Comparison of ENCODE assay signal across 8 cellular contexts in the genomic region with DNA sequence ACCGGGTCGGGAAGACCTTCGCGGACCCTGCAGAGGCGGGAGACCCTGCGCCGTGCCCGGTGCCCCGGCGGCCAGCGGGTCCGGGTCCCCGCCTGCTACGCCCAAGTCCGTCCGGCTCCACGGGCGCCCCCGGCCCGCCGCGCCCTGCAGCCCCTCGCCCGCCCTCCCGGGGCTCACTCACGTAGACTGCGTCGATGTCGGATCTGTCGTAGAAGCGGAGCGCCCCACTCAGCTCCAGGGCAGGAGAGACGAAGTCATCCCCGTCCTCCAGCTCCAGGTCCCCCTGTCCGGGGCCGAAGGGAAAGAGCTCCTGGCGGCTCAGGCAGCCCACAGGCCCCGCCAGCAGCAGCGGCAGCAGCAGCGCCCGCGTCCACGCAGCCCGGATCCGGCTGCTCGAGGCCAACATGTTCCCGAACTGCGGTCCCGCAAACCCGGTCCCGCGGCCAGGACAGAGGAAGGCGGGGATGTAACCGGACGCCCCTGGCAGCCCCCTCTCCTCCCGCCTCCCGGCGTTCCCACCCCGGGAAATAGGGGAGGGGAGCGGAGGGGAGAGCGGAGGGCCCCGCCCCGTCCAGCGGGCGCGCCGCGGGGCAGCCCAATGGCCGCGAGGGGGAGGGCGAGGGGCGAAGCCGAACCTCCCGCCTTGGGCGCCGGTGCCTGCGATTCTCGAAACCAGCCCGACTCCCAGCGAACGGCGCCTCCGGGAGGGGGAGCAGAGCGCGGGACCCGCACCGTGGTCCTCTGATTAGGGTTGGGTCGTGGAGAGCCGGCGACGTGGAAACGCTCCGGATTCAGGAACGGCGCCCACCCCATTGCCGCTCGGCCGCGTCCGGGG. TPM values are rescaled to one million over a fixed set of nuclear protein-coding genes. Genes with fewer than 3 reads are reported as not detected.
DNase-seq lines count a peak whose midpoint lies in the region; ATAC-seq and TF ChIP-seq lines count a peak whose summit lies in the region.

A gene with protein sequence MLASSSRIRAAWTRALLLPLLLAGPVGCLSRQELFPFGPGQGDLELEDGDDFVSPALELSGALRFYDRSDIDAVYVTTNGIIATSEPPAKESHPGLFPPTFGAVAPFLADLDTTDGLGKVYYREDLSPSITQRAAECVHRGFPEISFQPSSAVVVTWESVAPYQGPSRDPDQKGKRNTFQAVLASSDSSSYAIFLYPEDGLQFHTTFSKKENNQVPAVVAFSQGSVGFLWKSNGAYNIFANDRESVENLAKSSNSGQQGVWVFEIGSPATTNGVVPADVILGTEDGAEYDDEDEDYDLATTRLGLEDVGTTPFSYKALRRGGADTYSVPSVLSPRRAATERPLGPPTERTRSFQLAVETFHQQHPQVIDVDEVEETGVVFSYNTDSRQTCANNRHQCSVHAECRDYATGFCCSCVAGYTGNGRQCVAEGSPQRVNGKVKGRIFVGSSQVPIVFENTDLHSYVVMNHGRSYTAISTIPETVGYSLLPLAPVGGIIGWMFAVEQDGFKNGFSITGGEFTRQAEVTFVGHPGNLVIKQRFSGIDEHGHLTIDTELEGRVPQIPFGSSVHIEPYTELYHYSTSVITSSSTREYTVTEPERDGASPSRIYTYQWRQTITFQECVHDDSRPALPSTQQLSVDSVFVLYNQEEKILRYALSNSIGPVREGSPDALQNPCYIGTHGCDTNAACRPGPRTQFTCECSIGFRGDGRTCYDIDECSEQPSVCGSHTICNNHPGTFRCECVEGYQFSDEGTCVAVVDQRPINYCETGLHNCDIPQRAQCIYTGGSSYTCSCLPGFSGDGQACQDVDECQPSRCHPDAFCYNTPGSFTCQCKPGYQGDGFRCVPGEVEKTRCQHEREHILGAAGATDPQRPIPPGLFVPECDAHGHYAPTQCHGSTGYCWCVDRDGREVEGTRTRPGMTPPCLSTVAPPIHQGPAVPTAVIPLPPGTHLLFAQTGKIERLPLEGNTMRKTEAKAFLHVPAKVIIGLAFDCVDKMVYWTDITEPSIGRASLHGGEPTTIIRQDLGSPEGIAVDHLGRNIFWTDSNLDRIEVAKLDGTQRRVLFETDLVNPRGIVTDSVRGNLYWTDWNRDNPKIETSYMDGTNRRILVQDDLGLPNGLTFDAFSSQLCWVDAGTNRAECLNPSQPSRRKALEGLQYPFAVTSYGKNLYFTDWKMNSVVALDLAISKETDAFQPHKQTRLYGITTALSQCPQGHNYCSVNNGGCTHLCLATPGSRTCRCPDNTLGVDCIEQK (minus strand): TSS at position 417 of the 835 bp plus-strand sequence. CDS start 11 bp downstream, at position 406.

- H3K9me3 Mint-ChIP-seq in T-cell: no peaks in the 10 kb centered on the region

- peak; percentile 41 for DNase-seq in G401 (ENCODE audit: low spot score)
- peak in 15 of 34 experiments; percentile 2 to 26 (median 12) for DNase-seq in T-cell
- peak; percentile 77 to 92 for DNase-seq in cardiac fibroblast (ENCODE audit: low read depth in 2 of 2)
- DNase-seq in sciatic nerve (ENCODE audit: low spot score): peak; percentile 92

- in situ Hi-C loops in G401 (cut with HindIII; ENCODE audit: low sequenced_read_pairs): no loop called here

- peak within 1 kb of the TSS; percentile 77 to 87 for H3K4me3 ChIP-seq in cardiac fibroblast (replicated peaks in 1 of 2; ENCODE audit: low read depth in 2 of 2, low read length in 2 of 2)
- H3K4me3 ChIP-seq in iPS-18c (ENCODE audit: insufficient read depth, low read depth, low read length): peak within 1 kb of the TSS; percentile 79

- TF ChIP-seq CTCF in cardiac fibroblast (IDR thresholded peaks at IDR 0.05; ENCODE audit: low read depth, low read length): peak; percentile 11

- peak; percentile 36 for ATAC-seq in HG02759 (IDR thresholded peaks at IDR 0.05; ENCODE audit: unreplicated experiment)
- peak in 3 of 4 experiments; percentile 36 to 41 (median 41) for ATAC-seq in T-cell (replicated peaks in 1 of 4)
- peak; percentile 90 for ATAC-seq in sciatic nerve
- no peak for ATAC-seq in HG02798 (IDR thresholded peaks at IDR 0.05; ENCODE audit: poor library complexity, unreplicated experiment)
- ATAC-seq in HG03457 (IDR thresholded peaks at IDR 0.05; ENCODE audit: unreplicated experiment): no peak

- peak within 1 kb of the TSS; percentile 50 to 68 (median 68) for H3K4me3 Mint-ChIP-seq in T-cell

- H3K27me3 Mint-ChIP-seq in T-cell: peaks cover 27 to 32% of the 10 kb centered on the region in 2 donors

- intact Hi-C loops in sciatic nerve (cut with DNase I): no loop called here

- POLR2A ChIA-PET in T-cell (lab: Charles Lee): no interaction called here

- H3K4me1 Mint-ChIP-seq in T-cell: peaks cover 22 to 30% (median 25%) of the 10 kb centered on the region in 3 donors

- no peaks in the 10 kb centered on the region for H3K36me3 Mint-ChIP-seq in T-cell

- CTCF ChIA-PET in T-cell (lab: Charles Lee): no interaction called here

- no peak within 1 kb of the TSS for H3K27ac Mint-ChIP-seq in T-cell

- H3K9me3 ChIP-seq in iPS-18c (ENCODE audit: control insufficient read depth, insufficient read depth, low read length): no peaks in the 10 kb centered on the region

RNA-seq across cellular contexts. Expression of the gene that starts here (rescaled TPM):
- total RNA-seq in G401 (2014; rRNA removed; shearing (Covaris generic)): 21.7 and 27.2 TPM in 2 replicates
- under 1 TPM in 4 of 5 donors, not detected in 1; 0.05 to 0.50 (median 0.34) TPM for total RNA-seq in T-cell
- total RNA-seq in sciatic nerve: 87.6 TPM

Comparison
In these comparisons a context has a peak if more than half of its experiments do, and no peak if none do; other contexts are left out.
1. RNA of the gene that starts here (total RNA-seq): 87.6 TPM in sciatic nerve (single experiment) and 21.7 to 27.2 TPM in G401; 0.05 to 0.50 TPM in T-cell; every median in the first group is over 10 times any median in the second.
2. Peak in ATAC-seq in T-cell; RNA of the gene not detected or under 1 TPM.
3. ATAC-seq: peak in HG02759 (single experiment) and sciatic nerve (single experiment); none in HG02798 (single experiment) and HG03457 (single experiment).